ENCODE assay signal across 2 cellular contexts in genomic region chr6:138405816-138406403, GRCh38.
TF ChIP-seq lines count a peak whose summit lies in the region.

No MANE protein-coding gene starts in this region.

TF ChIP-seq in HCT116, 20 proteins besides CTCF, POLR2A, EP300 and RAD21 (continued from another document):
- TF ChIP-seq ZBTB33 (IDR thresholded peaks at IDR 0.05; ENCODE audit: extremely low read depth, insufficient replicate concordance, low read length): no peak
- TF ChIP-seq ELF1 (IDR thresholded peaks at IDR 0.05; ENCODE audit: borderline replicate concordance, low read depth): no peak
- TF ChIP-seq, protein P1, sequence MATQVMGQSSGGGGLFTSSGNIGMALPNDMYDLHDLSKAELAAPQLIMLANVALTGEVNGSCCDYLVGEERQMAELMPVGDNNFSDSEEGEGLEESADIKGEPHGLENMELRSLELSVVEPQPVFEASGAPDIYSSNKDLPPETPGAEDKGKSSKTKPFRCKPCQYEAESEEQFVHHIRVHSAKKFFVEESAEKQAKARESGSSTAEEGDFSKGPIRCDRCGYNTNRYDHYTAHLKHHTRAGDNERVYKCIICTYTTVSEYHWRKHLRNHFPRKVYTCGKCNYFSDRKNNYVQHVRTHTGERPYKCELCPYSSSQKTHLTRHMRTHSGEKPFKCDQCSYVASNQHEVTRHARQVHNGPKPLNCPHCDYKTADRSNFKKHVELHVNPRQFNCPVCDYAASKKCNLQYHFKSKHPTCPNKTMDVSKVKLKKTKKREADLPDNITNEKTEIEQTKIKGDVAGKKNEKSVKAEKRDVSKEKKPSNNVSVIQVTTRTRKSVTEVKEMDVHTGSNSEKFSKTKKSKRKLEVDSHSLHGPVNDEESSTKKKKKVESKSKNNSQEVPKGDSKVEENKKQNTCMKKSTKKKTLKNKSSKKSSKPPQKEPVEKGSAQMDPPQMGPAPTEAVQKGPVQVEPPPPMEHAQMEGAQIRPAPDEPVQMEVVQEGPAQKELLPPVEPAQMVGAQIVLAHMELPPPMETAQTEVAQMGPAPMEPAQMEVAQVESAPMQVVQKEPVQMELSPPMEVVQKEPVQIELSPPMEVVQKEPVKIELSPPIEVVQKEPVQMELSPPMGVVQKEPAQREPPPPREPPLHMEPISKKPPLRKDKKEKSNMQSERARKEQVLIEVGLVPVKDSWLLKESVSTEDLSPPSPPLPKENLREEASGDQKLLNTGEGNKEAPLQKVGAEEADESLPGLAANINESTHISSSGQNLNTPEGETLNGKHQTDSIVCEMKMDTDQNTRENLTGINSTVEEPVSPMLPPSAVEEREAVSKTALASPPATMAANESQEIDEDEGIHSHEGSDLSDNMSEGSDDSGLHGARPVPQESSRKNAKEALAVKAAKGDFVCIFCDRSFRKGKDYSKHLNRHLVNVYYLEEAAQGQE (IDR thresholded peaks at IDR 0.05; ENCODE audit: low read depth): no peak
- TF ChIP-seq EZH2phosphoT487 (IDR thresholded peaks at IDR 0.05; ENCODE audit: borderline replicate concordance): no peak
- TF ChIP-seq JUND (IDR thresholded peaks at IDR 0.05): no peak
- TF ChIP-seq CEBPB (IDR thresholded peaks at IDR 0.05; ENCODE audit: low read depth): no peak
- no peak for TF ChIP-seq SP1 (IDR thresholded peaks at IDR 0.05; ENCODE audit: low read depth)
- TF ChIP-seq SIN3A (IDR thresholded peaks at IDR 0.05; ENCODE audit: low read depth): no peak
- TF ChIP-seq, protein P2, sequence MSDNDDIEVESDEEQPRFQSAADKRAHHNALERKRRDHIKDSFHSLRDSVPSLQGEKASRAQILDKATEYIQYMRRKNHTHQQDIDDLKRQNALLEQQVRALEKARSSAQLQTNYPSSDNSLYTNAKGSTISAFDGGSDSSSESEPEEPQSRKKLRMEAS (IDR thresholded peaks at IDR 0.05): no peak

TF ChIP-seq in SK-N-SH treated with all-trans-retinoic acid at 6 μM for 48 hours, 23 proteins besides CTCF, POLR2A, EP300 and RAD21 (continued from another document):
- no peak for TF ChIP-seq TSHZ2 (CRISPR knock-in tag; IDR thresholded peaks at IDR 0.05)
- TF ChIP-seq BACH2 (CRISPR knock-in tag; IDR thresholded peaks at IDR 0.05; ENCODE audit: borderline replicate concordance): no peak
- no peak for TF ChIP-seq TOX (CRISPR knock-in tag; IDR thresholded peaks at IDR 0.05; ENCODE audit: borderline replicate concordance)
- TF ChIP-seq ISL1 (CRISPR knock-in tag; IDR thresholded peaks at IDR 0.05): no peak
